Comparison of ENCODE assay signal across 1 cellular context in the genomic region with DNA sequence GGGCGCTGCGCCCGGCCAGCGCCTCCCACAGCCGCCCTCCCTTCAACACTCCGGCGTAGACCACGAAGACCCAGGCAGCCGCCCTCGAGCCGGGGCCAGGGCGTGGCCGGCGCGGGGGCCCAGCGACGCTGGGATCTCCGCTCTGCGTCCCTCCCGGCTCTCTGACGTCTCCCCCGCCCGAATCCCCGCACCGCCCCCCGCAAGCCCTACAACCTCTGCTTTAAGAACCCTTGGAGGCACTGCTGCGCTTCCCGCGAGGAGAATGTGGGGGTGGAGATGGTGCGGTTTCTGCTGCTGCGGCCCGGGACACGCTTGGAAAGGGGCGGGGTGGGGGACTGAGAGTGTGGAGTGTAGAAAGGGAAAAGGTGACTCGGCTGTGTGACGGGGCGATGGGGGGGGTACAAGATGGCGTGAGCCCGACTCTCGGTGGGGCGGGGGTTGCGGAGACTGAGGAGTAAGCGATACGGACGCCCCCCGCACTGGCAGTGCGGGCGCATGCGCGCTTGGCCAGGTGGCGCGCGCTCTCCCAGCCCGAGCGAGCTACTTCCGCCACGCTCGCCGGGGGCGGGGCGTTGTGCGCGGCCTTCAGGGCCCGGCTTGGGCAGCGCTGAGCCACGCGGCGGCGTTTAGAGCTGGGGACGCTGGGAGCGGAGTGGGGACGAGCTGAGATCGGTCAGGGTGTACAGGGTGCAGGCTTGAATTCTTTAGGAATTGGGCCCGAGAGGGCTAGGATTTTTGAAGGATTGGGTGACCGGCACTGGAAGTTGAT.
TF ChIP-seq lines count a peak whose summit lies in the region.

Gene SUPT3H, minus strand, starts transcription at position 380 of the 769 bp plus-strand sequence.

TF ChIP-seq in GM12878, 131 proteins besides CTCF, POLR2A, EP300 and RAD21 (continued from another document):
- TF ChIP-seq, protein P1, sequence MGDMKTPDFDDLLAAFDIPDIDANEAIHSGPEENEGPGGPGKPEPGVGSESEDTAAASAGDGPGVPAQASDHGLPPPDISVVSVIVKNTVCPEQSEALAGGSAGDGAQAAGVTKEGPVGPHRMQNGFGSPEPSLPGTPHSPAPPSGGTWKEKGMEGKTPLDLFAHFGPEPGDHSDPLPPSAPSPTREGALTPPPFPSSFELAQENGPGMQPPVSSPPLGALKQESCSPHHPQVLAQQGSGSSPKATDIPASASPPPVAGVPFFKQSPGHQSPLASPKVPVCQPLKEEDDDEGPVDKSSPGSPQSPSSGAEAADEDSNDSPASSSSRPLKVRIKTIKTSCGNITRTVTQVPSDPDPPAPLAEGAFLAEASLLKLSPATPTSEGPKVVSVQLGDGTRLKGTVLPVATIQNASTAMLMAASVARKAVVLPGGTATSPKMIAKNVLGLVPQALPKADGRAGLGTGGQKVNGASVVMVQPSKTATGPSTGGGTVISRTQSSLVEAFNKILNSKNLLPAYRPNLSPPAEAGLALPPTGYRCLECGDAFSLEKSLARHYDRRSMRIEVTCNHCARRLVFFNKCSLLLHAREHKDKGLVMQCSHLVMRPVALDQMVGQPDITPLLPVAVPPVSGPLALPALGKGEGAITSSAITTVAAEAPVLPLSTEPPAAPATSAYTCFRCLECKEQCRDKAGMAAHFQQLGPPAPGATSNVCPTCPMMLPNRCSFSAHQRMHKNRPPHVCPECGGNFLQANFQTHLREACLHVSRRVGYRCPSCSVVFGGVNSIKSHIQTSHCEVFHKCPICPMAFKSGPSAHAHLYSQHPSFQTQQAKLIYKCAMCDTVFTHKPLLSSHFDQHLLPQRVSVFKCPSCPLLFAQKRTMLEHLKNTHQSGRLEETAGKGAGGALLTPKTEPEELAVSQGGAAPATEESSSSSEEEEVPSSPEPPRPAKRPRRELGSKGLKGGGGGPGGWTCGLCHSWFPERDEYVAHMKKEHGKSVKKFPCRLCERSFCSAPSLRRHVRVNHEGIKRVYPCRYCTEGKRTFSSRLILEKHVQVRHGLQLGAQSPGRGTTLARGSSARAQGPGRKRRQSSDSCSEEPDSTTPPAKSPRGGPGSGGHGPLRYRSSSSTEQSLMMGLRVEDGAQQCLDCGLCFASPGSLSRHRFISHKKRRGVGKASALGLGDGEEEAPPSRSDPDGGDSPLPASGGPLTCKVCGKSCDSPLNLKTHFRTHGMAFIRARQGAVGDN (IDR thresholded peaks at IDR 0.05) = peak; percentile 89
- TF ChIP-seq GATAD2B (conservative IDR thresholded peaks at IDR 0.05; ENCODE audit: low read depth) = peak; percentile 65; the same call in 1 of the 2 replicates
- TF ChIP-seq BCL11A (IDR thresholded peaks at IDR 0.05; ENCODE audit: low read depth, low read length) = no peak
- TF ChIP-seq WRNIP1 (IDR thresholded peaks at IDR 0.05; ENCODE audit: borderline replicate concordance, low read depth, low read length) = 0 out of 2 replicates have a peak, but pooled peaks have one; percentile 55
- TF ChIP-seq IKZF2 (IDR thresholded peaks at IDR 0.05) = 0 out of 4 replicates have a peak, but pooled peaks of 1 of the 2 experiments have one; percentile 17
- TF ChIP-seq ZBED1 (IDR thresholded peaks at IDR 0.05; ENCODE audit: borderline replicate concordance) = no peak
- TF ChIP-seq DPF2 (IDR thresholded peaks at IDR 0.05) = no peak
- TF ChIP-seq MXI1 (IDR thresholded peaks at IDR 0.05; ENCODE audit: low read depth, low read length) = 0 out of 2 replicates have a peak, but pooled peaks have one; percentile 23
- TF ChIP-seq TCF12 (IDR thresholded peaks at IDR 0.05; ENCODE audit: low read depth, low read length) = peak; percentile 59; the same call in 1 of the 2 replicates
- TF ChIP-seq POLR2AphosphoS5 (IDR thresholded peaks at IDR 0.05; ENCODE audit: low read length) = peak; percentile 84
- peak; percentile 64; the same call in 1 of the 2 replicates for TF ChIP-seq SMAD5 (IDR thresholded peaks at IDR 0.05; ENCODE audit: low read depth)
- no peak for TF ChIP-seq ZNF24 (IDR thresholded peaks at IDR 0.05)
